2 cellular contexts compared by ENCODE assay signal in the genomic region with DNA sequence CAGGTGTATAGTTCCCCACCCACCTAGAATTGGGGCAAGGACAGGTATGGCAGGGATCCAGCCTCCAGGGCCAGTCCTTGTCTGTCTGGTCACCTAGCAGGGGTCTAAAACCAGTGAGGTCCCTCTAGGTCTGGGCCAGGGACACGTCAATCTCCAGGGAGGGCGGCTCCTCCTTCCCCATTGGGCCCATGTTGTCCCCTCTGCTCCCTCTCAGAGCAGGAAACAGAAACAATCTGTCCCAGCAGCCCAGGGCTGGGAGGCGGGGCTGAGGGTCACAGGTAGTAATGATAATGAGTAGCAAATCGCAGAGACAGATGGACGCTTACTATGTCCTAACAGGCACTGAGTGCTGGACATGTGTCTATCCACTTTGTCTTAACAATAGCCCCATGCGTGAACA.
TF ChIP-seq lines count a peak whose summit lies in the region.

No MANE protein-coding gene starts in this region.

TF ChIP-seq in SK-N-SH, 30 proteins besides CTCF, POLR2A, EP300 and RAD21 (continued from another document):
- TF ChIP-seq, protein P1, sequence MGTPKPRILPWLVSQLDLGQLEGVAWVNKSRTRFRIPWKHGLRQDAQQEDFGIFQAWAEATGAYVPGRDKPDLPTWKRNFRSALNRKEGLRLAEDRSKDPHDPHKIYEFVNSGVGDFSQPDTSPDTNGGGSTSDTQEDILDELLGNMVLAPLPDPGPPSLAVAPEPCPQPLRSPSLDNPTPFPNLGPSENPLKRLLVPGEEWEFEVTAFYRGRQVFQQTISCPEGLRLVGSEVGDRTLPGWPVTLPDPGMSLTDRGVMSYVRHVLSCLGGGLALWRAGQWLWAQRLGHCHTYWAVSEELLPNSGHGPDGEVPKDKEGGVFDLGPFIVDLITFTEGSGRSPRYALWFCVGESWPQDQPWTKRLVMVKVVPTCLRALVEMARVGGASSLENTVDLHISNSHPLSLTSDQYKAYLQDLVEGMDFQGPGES (IDR thresholded peaks at IDR 0.05; ENCODE audit: low read depth, low read length): no peak
- no peak for TF ChIP-seq ELF1 (IDR thresholded peaks at IDR 0.05)

TF ChIP-seq in SK-N-SH treated with all-trans-retinoic acid at 6 μM for 48 hours, 23 proteins besides CTCF, POLR2A, EP300 and RAD21:
- TF ChIP-seq PATZ1 (CRISPR knock-in tag; IDR thresholded peaks at IDR 0.05; ENCODE audit: borderline replicate concordance): no peak
- no peak for TF ChIP-seq ZNF565 (CRISPR knock-in tag; conservative IDR thresholded peaks at IDR 0.05; ENCODE audit: low read depth)
- TF ChIP-seq BACH2 (CRISPR knock-in tag; IDR thresholded peaks at IDR 0.05; ENCODE audit: borderline replicate concordance): no peak
- no peak for TF ChIP-seq RARB (CRISPR knock-in tag; IDR thresholded peaks at IDR 0.05)
- TF ChIP-seq CSRNP3 (CRISPR knock-in tag; IDR thresholded peaks at IDR 0.05): no peak
- TF ChIP-seq ISL1 (CRISPR knock-in tag; IDR thresholded peaks at IDR 0.05): no peak
- TF ChIP-seq ARNTL (CRISPR knock-in tag; IDR thresholded peaks at IDR 0.05; ENCODE audit: borderline replicate concordance, low read depth): no peak
- TF ChIP-seq ESRRG (CRISPR knock-in tag; IDR thresholded peaks at IDR 0.05): no peak
- TF ChIP-seq TCF4 (CRISPR knock-in tag; IDR thresholded peaks at IDR 0.05; ENCODE audit: borderline replicate concordance): no peak
- TF ChIP-seq ZFP3 (CRISPR knock-in tag; IDR thresholded peaks at IDR 0.05): no peak
- TF ChIP-seq SNAI2 (CRISPR knock-in tag; IDR thresholded peaks at IDR 0.05): no peak
- no peak for TF ChIP-seq ZC3H10 (CRISPR knock-in tag; IDR thresholded peaks at IDR 0.05)
- TF ChIP-seq, protein P2, sequence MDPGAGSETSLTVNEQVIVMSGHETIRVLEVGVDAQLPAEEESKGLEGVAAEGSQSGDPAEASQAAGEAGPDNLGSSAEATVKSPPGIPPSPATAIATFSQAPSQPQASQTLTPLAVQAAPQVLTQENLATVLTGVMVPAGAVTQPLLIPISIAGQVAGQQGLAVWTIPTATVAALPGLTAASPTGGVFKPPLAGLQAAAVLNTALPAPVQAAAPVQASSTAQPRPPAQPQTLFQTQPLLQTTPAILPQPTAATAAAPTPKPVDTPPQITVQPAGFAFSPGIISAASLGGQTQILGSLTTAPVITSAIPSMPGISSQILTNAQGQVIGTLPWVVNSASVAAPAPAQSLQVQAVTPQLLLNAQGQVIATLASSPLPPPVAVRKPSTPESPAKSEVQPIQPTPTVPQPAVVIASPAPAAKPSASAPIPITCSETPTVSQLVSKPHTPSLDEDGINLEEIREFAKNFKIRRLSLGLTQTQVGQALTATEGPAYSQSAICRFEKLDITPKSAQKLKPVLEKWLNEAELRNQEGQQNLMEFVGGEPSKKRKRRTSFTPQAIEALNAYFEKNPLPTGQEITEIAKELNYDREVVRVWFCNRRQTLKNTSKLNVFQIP (CRISPR knock-in tag; IDR thresholded peaks at IDR 0.05; ENCODE audit: borderline replicate concordance, low read depth): no peak
- no peak for TF ChIP-seq TOX (CRISPR knock-in tag; IDR thresholded peaks at IDR 0.05; ENCODE audit: borderline replicate concordance)
- TF ChIP-seq, protein P3, sequence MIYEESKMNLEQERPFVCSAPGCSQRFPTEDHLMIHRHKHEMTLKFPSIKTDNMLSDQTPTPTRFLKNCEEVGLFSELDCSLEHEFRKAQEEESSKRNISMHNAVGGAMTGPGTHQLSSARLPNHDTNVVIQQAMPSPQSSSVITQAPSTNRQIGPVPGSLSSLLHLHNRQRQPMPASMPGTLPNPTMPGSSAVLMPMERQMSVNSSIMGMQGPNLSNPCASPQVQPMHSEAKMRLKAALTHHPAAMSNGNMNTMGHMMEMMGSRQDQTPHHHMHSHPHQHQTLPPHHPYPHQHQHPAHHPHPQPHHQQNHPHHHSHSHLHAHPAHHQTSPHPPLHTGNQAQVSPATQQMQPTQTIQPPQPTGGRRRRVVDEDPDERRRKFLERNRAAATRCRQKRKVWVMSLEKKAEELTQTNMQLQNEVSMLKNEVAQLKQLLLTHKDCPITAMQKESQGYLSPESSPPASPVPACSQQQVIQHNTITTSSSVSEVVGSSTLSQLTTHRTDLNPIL (CRISPR knock-in tag; IDR thresholded peaks at IDR 0.05; ENCODE audit: low read depth): no peak
- no peak for TF ChIP-seq OSR1 (CRISPR knock-in tag; IDR thresholded peaks at IDR 0.05)
- TF ChIP-seq, protein P4, sequence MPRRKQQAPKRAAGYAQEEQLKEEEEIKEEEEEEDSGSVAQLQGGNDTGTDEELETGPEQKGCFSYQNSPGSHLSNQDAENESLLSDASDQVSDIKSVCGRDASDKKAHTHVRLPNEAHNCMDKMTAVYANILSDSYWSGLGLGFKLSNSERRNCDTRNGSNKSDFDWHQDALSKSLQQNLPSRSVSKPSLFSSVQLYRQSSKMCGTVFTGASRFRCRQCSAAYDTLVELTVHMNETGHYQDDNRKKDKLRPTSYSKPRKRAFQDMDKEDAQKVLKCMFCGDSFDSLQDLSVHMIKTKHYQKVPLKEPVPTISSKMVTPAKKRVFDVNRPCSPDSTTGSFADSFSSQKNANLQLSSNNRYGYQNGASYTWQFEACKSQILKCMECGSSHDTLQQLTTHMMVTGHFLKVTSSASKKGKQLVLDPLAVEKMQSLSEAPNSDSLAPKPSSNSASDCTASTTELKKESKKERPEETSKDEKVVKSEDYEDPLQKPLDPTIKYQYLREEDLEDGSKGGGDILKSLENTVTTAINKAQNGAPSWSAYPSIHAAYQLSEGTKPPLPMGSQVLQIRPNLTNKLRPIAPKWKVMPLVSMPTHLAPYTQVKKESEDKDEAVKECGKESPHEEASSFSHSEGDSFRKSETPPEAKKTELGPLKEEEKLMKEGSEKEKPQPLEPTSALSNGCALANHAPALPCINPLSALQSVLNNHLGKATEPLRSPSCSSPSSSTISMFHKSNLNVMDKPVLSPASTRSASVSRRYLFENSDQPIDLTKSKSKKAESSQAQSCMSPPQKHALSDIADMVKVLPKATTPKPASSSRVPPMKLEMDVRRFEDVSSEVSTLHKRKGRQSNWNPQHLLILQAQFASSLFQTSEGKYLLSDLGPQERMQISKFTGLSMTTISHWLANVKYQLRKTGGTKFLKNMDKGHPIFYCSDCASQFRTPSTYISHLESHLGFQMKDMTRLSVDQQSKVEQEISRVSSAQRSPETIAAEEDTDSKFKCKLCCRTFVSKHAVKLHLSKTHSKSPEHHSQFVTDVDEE (CRISPR knock-in tag; IDR thresholded peaks at IDR 0.05): no peak
- TF ChIP-seq ZNF8 (CRISPR knock-in tag; IDR thresholded peaks at IDR 0.05): no peak
- TF ChIP-seq PPARA (CRISPR knock-in tag; IDR thresholded peaks at IDR 0.05; ENCODE audit: borderline replicate concordance): no peak
- no peak for TF ChIP-seq CSDC2 (CRISPR knock-in tag; IDR thresholded peaks at IDR 0.05)
